In genomic region chr1:46302091-46303037, GRCh38 we compare ENCODE assay signal across 8 cellular contexts. TPM values are rescaled to one million over a fixed set of nuclear protein-coding genes. Genes with fewer than 3 reads are reported as not detected.
DNase-seq lines count a peak whose midpoint lies in the region; ATAC-seq and TF ChIP-seq lines count a peak whose summit lies in the region.

No MANE protein-coding gene starts in this region.

- H3K9ac ChIP-seq in parathyroid adenoma: peak overlapping the region; percentile 91

- no peak for TF ChIP-seq POLR2A in uterus (IDR thresholded peaks at IDR 0.05)

- peaks cover 23% of the 10 kb centered on the region for H3K36me3 Mint-ChIP-seq in activated naive CD8-positive, alpha-beta T cell treated with anti-CD3 and anti-CD28 coated beads for 36 hours

- H3K27ac ChIP-seq in AG04450 (ENCODE audit: low read depth, low read length) (peak overlapping the region; percentile 95), SJSA1 (peak overlapping the region; percentile 98), cardiac muscle cell (peak overlapping the region; percentile 99), parathyroid adenoma (peak overlapping the region; percentile 96), uterus (peak overlapping the region; percentile 95 to 96)

- peak overlapping the region; percentile 90 for H2AFZ ChIP-seq in parathyroid adenoma

- H3K27ac Mint-ChIP-seq in activated naive CD8-positive, alpha-beta T cell treated with anti-CD3 and anti-CD28 coated beads for 36 hours: peak overlapping the region; percentile 98

- POLR2A ChIA-PET in AG04450 (lab: Yijun Ruan, JAX): interaction anchor here (0.7 to 2.0 kb wide), 9 partner anchors 11 to 55 kb away, joined by 3 to 17 read pairs (median 4); partner anchors contain the start of genes NSUN4 and RAD54L

- H3K4me3 ChIP-seq in AG04450 (ENCODE audit: low read depth, low read length) (peak overlapping the region; percentile 86), SJSA1 (peak overlapping the region; percentile 92), cardiac muscle cell (peak overlapping the region; percentile 62), parathyroid adenoma (ENCODE audit: low read depth, low read length) (peak overlapping the region; percentile 96), uterus (peak overlapping the region; percentile 79 to 85)

- H3K4me3 Mint-ChIP-seq in activated naive CD8-positive, alpha-beta T cell treated with anti-CD3 and anti-CD28 coated beads for 36 hours: peak overlapping the region; percentile 99

- peak overlapping the region; percentile 85 for H3K4me2 ChIP-seq in parathyroid adenoma (ENCODE audit: low read length)

- peaks cover 29% of the 10 kb centered on the region for H3K4me1 Mint-ChIP-seq in activated naive CD8-positive, alpha-beta T cell treated with anti-CD3 and anti-CD28 coated beads for 36 hours

- H3K4me1 ChIP-seq in SJSA1 (replicated peaks): peaks cover 18% of the 10 kb centered on the region
- peaks cover 37% of the 10 kb centered on the region for H3K4me1 ChIP-seq in cardiac muscle cell (ENCODE audit: low read depth)
- peaks cover 8% of the 10 kb centered on the region for H3K4me1 ChIP-seq in parathyroid adenoma
- peaks cover 10 to 17% of the 10 kb centered on the region in 2 donors for H3K4me1 ChIP-seq in uterus

- CTCF ChIA-PET in AG04450 (lab: Charles Lee): interaction anchor here (1.9 to 2.5 kb wide), 2 partner anchors 38 to 45 kb away, joined by 12 read pairs; partner anchors contain the start of gene NSUN4

- intact Hi-C loops in uterus (cut with DNase I; ENCODE audit: low total_unique reads): no loop called here

- H3K9me3 Mint-ChIP-seq in activated naive CD8-positive, alpha-beta T cell treated with anti-CD3 and anti-CD28 coated beads for 36 hours: no peaks in the 10 kb centered on the region

- ATAC-seq in GM18519 (IDR thresholded peaks at IDR 0.05; ENCODE audit: low FRiP score, unreplicated experiment): peak; percentile 7
- ATAC-seq in HG03139 (IDR thresholded peaks at IDR 0.05; ENCODE audit: unreplicated experiment): peak; percentile 19

- peak; percentile 12; the same call in 1 of the 2 replicates for TF ChIP-seq CTCF in AG04450 (IDR thresholded peaks at IDR 0.05; ENCODE audit: low read depth, low read length)
- TF ChIP-seq CTCF in cardiac muscle cell (IDR thresholded peaks at IDR 0.05; ENCODE audit: low read depth, low read length): peak; percentile 17
- no peak for TF ChIP-seq CTCF in parathyroid adenoma (IDR thresholded peaks at IDR 0.05)
- peak in 2 of 4 experiments; percentile 15 to 25 for TF ChIP-seq CTCF in uterus (IDR thresholded peaks at IDR 0.05)

- H3K79me2 ChIP-seq in parathyroid adenoma: peaks cover 51% of the 10 kb centered on the region

- no peaks in the 10 kb centered on the region for H3K27me3 Mint-ChIP-seq in activated naive CD8-positive, alpha-beta T cell treated with anti-CD3 and anti-CD28 coated beads for 36 hours

- H3K9me3 ChIP-seq in AG04450 (ENCODE audit: control insufficient read depth, insufficient read depth, low read length): no peaks in the 10 kb centered on the region; the same call in 1 of the 2 replicates
- no peaks in the 10 kb centered on the region for H3K9me3 ChIP-seq in SJSA1 (replicated peaks)
- no peaks in the 10 kb centered on the region for H3K9me3 ChIP-seq in cardiac muscle cell (ENCODE audit: low read depth)
- no peaks in the 10 kb centered on the region for H3K9me3 ChIP-seq in parathyroid adenoma (ENCODE audit: control insufficient read depth, low read length)
- no peaks in the 10 kb centered on the region for H3K9me3 ChIP-seq in uterus

- peaks cover 48% of the 10 kb centered on the region for H3K36me3 ChIP-seq in SJSA1
- peaks cover 6% of the 10 kb centered on the region for H3K36me3 ChIP-seq in cardiac muscle cell
- no peaks in the 10 kb centered on the region for H3K36me3 ChIP-seq in parathyroid adenoma (ENCODE audit: control insufficient read depth, insufficient read depth, low read length)
- H3K36me3 ChIP-seq in uterus: no peaks in the 10 kb centered on the region

- DNase-seq in AG04450 (ENCODE audit: low read depth, low spot score): no peak
- peak; percentile 61 to 73 for DNase-seq in SJSA1 (ENCODE audit: low read depth in 1 of 2, low spot score in 2 of 2)
- DNase-seq in activated naive CD8-positive, alpha-beta T cell treated with anti-CD3 and anti-CD28 coated beads for 36 hours: peak; percentile 73
- DNase-seq in cardiac muscle cell (ENCODE audit: low read depth in 1 of 2, low spot score in 1 of 2): peak; percentile 65 to 73
- peak; percentile 32 to 47 for DNase-seq in uterus

- H3K27me3 ChIP-seq in AG04450 (ENCODE audit: control insufficient read depth, insufficient read depth, low read length): no peaks in the 10 kb centered on the region
- no peaks in the 10 kb centered on the region for H3K27me3 ChIP-seq in SJSA1 (replicated peaks)
- H3K27me3 ChIP-seq in cardiac muscle cell: no peaks in the 10 kb centered on the region
- no peaks in the 10 kb centered on the region for H3K27me3 ChIP-seq in parathyroid adenoma (ENCODE audit: control insufficient read depth, insufficient read depth, low read length)
- H3K27me3 ChIP-seq in uterus: no peaks in the 10 kb centered on the region

RNA-seq across cellular contexts. Expression of gene LRRC41, which starts 1.1 kb away (rescaled TPM):
- polyA plus RNA-seq in AG04450 (2011; rRNA removed): 66.3 and 80.2 TPM in 2 replicates
- 84.9 and 115 TPM in 2 replicates for polyA minus RNA-seq in AG04450 (2011; rRNA and poly(A)+ RNA removed)
- 62.7 and 94.1 TPM in 2 replicates for total RNA-seq in SJSA1 (2014; rRNA removed; shearing (Covaris generic))
- total RNA-seq in activated naive CD8-positive, alpha-beta T cell treated with anti-CD3 and anti-CD28 coated beads for 36 hours: 10 to 100 TPM; 33.6 to 35.6 TPM
- total RNA-seq in cardiac muscle cell: 118 and 151 TPM in 2 replicates
- 130 and 169 TPM in 2 replicates for polyA plus RNA-seq in cardiac muscle cell
- 10 to 100 TPM; 26.8 to 87.2 (median 60.3) TPM for total RNA-seq in uterus

RNA-seq across cellular contexts. Expression of gene UQCRH, which starts 1.1 kb away (rescaled TPM):
- polyA plus RNA-seq in AG04450 (2011; rRNA removed): 611 and 757 TPM in 2 replicates
- 86.6 and 116 TPM in 2 replicates for polyA minus RNA-seq in AG04450 (2011; rRNA and poly(A)+ RNA removed)
- total RNA-seq in SJSA1 (2014; rRNA removed; shearing (Covaris generic)): 525 and 817 TPM in 2 replicates
- 100 to 1,000 TPM; 455 to 457 TPM for total RNA-seq in activated naive CD8-positive, alpha-beta T cell treated with anti-CD3 and anti-CD28 coated beads for 36 hours
- total RNA-seq in cardiac muscle cell: 597 and 948 TPM in 2 replicates
- polyA plus RNA-seq in cardiac muscle cell: 517 and 698 TPM in 2 replicates
- total RNA-seq in uterus: 100 to 1,000 TPM; 111 to 354 (median 296) TPM

RNA-seq across cellular contexts. Expression of gene NSUN4, which starts 38.2 kb away (rescaled TPM):
- polyA plus RNA-seq in AG04450 (2011; rRNA removed): 18.4 and 21.4 TPM in 2 replicates
- polyA minus RNA-seq in AG04450 (2011; rRNA and poly(A)+ RNA removed): 34.8 and 44.3 TPM in 2 replicates
- total RNA-seq in SJSA1 (2014; rRNA removed; shearing (Covaris generic)): 14.0 and 14.9 TPM in 2 replicates
- 10 to 100 TPM; 32.0 to 32.5 TPM for total RNA-seq in activated naive CD8-positive, alpha-beta T cell treated with anti-CD3 and anti-CD28 coated beads for 36 hours
- 9.5 and 10.8 TPM in 2 replicates for total RNA-seq in cardiac muscle cell
- polyA plus RNA-seq in cardiac muscle cell: 15.1 and 16.1 TPM in 2 replicates
- total RNA-seq in uterus: 10 to 100 TPM in 3 of 4 donors, 1 to 10 TPM in 1; 1.0 to 42.4 (median 23.2) TPM

RNA-seq across cellular contexts. Expression of gene RAD54L, which starts 54.8 kb away (rescaled TPM):
- polyA plus RNA-seq in AG04450 (2011; rRNA removed): 1.8 and 1.9 TPM in 2 replicates
- 2.7 and 3.1 TPM in 2 replicates for polyA minus RNA-seq in AG04450 (2011; rRNA and poly(A)+ RNA removed)
- total RNA-seq in SJSA1 (2014; rRNA removed; shearing (Covaris generic)): 10.3 and 10.4 TPM in 2 replicates
- total RNA-seq in activated naive CD8-positive, alpha-beta T cell treated with anti-CD3 and anti-CD28 coated beads for 36 hours: 10 to 100 TPM; 61.8 to 66.3 TPM
- 2.5 and 3.3 TPM in 2 replicates for total RNA-seq in cardiac muscle cell
- 5.9 and 13.6 TPM in 2 replicates for polyA plus RNA-seq in cardiac muscle cell
- 1 to 10 TPM in 2 of 4 donors, not detected in 2; 1.2 to 7.3 TPM for total RNA-seq in uterus
